In genomic region chr2:26980971-26981370, GRCh38 we compare ENCODE assay signal across 20 cellular contexts.
"Had no signal": no experiment of that assay in that cellular context is flagged by ENCODE, and none has a peak within 500 bp of the region (broad histone marks: within the 10 kb centered on the region; RNA-seq: fewer than 3 reads in every experiment).

No MANE protein-coding gene starts in this region.

- DNase-seq: cortex of kidney; dorsolateral prefrontal cortex; effector CD8-positive, alpha-beta T cell; esophagus squamous epithelium; foreskin fibroblast; heart right ventricle; kidney glomerular epithelial cell; mucosa of descending colon; naive thymus-derived CD8-positive, alpha-beta T cell; ovary; stimulated activated CD4-positive, alpha-beta T cell treated with anti-CD3 and anti-CD28 coated beads, Interleukin-2, amount 100 ng/mL, for 24 hours; stimulated activated CD4-positive, alpha-beta T cell treated with anti-CD3 and anti-CD28 coated beads, Interleukin-4, amount 100 ng/mL, for 4 hours; stimulated activated naive B cell treated with anti-CD40 and anti-IgM and Interleukin-4, amounts not matched to agents 10 μg/mL and 1 μg/mL and 100 μg/mL, for 72 hours; stimulated activated naive CD8-positive, alpha-beta T cell treated with anti-CD3 and anti-CD28 coated beads, Interleukin-15, amount 100 ng/mL, for 72 hours; transverse colon had no signal

- H3K27ac ChIP-seq: epithelial cell of prostate, esophagus squamous epithelium, ovary, skin epidermis, thoracic aorta had no signal

- H3K27ac Mint-ChIP-seq: stimulated activated naive B cell treated with anti-CD40 and anti-IgM and Interleukin-4, amounts not matched to agents 10 μg/mL and 1 μg/mL and 100 μg/mL, for 72 hours; stimulated activated naive CD8-positive, alpha-beta T cell treated with anti-CD3 and anti-CD28 coated beads, Interleukin-15, amount 100 ng/mL, for 72 hours had no signal

- ATAC-seq: sciatic nerve; stimulated activated naive B cell treated with anti-CD40 and anti-IgM and Interleukin-4, amounts not matched to agents 10 μg/mL and 1 μg/mL and 100 μg/mL, for 72 hours; stimulated activated naive CD8-positive, alpha-beta T cell treated with anti-CD3 and anti-CD28 coated beads, Interleukin-15, amount 100 ng/mL, for 72 hours had no signal

- H3K9me3 Mint-ChIP-seq: central memory CD8-positive, alpha-beta T cell; naive thymus-derived CD8-positive, alpha-beta T cell; stimulated activated naive B cell treated with anti-CD40 and anti-IgM and Interleukin-4, amounts not matched to agents 10 μg/mL and 1 μg/mL and 100 μg/mL, for 72 hours; stimulated activated naive CD8-positive, alpha-beta T cell treated with anti-CD3 and anti-CD28 coated beads, Interleukin-15, amount 100 ng/mL, for 72 hours had no signal

- H3K4me1 Mint-ChIP-seq: stimulated activated naive B cell treated with anti-CD40 and anti-IgM and Interleukin-4, amounts not matched to agents 10 μg/mL and 1 μg/mL and 100 μg/mL, for 72 hours; stimulated activated naive CD8-positive, alpha-beta T cell treated with anti-CD3 and anti-CD28 coated beads, Interleukin-15, amount 100 ng/mL, for 72 hours had no signal

- H3K9me3 ChIP-seq: esophagus squamous epithelium, heart right ventricle, mucosa of descending colon, ovary, thoracic aorta, transverse colon had no signal

- H3K4me3 Mint-ChIP-seq: central memory CD8-positive, alpha-beta T cell; naive thymus-derived CD8-positive, alpha-beta T cell; stimulated activated naive B cell treated with anti-CD40 and anti-IgM and Interleukin-4, amounts not matched to agents 10 μg/mL and 1 μg/mL and 100 μg/mL, for 72 hours; stimulated activated naive CD8-positive, alpha-beta T cell treated with anti-CD3 and anti-CD28 coated beads, Interleukin-15, amount 100 ng/mL, for 72 hours had no signal

- H3K36me3 Mint-ChIP-seq: naive thymus-derived CD8-positive, alpha-beta T cell had no signal

- H3K27me3 ChIP-seq: dorsolateral prefrontal cortex, esophagus squamous epithelium, heart right ventricle, ovary, transverse colon had no signal

- H3K4me3 ChIP-seq: dorsolateral prefrontal cortex, esophagus squamous epithelium, heart right ventricle, mucosa of descending colon, ovary, skin epidermis, thoracic aorta, transverse colon had no signal

- H3K27me3 Mint-ChIP-seq: stimulated activated naive CD8-positive, alpha-beta T cell treated with anti-CD3 and anti-CD28 coated beads, Interleukin-15, amount 100 ng/mL, for 72 hours had no signal

- H3K36me3 ChIP-seq: esophagus squamous epithelium, heart right ventricle, ovary, thoracic aorta, transverse colon had no signal
